Comparison of ENCODE assay signal across 30 cellular contexts in the genomic region with DNA sequence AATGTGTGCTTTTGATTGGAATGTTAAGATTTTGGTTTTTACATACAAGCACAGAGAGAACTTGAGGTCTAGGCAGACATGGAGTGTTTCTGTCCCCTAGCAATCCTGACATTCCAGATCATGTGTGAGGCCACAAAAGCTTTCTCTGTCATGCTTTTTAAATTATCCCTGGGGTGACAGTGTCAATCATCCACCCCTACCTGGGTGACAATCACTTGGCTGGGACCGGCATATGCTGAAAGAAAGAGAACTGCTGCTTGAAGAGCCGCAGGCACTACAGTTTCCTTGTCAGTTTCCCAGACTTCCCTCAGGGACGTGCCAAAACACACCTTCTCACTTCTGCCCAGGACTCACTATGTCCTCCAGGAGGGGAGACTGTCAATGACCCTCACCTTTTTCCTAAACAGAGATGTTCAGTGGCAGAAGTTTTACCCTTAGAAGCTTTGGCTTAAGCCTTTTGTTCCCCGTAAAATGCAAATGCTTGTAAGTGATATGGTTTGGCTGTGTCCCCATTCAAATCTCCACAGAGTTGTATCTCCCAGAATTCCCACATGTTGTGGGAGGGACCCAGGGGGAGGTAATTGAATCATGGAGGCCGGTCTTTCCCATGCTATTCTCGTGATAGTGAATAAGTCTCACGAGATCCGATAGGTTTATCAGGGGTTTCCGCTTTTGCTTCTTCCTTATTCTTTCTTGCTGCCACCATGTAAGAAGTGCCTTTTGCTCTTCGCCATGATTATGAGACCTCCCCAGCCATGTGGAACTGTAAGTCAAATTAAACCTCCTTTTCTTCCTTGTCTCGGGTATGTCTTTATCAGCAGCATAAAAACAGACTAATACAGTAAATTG.
"Had no signal": no experiment of that assay in that cellular context is flagged by ENCODE, and none has a peak within 500 bp of the region (broad histone marks: within the 10 kb centered on the region; RNA-seq: fewer than 3 reads in every experiment).

No MANE protein-coding gene starts in this region.

- H3K4me3 Mint-ChIP-seq: activated CD4-positive, alpha-beta T cell treated with anti-CD3 and anti-CD28 coated beads for 36 hours; activated CD8-positive, alpha-beta memory T cell treated with anti-CD3 and anti-CD28 coated beads, Interleukin-2, amount 10 ng/mL, durations not matched to agents 7 days and 5 days; activated CD8-positive, alpha-beta T cell treated with anti-CD3 and anti-CD28 coated beads, Interleukin-2, amount 10 ng/mL, durations not matched to agents 7 days and 5 days; activated naive CD8-positive, alpha-beta T cell; activated T-cell treated with anti-CD3 and anti-CD28 coated beads, Interleukin-2, amount 50 U/mL, for 72 hours; dendritic cell treated with granulocyte-macrophage colony-stimulating factor and Interleukin-4, amounts not matched to agents 40 ng/mL and 50 ng/mL, for 4 days; endodermal cell; naive thymus-derived CD4-positive, alpha-beta T cell; neural progenitor cell; type B pancreatic cell had no signal

- DNase-seq: activated CD4-positive, alpha-beta T cell treated with anti-CD3 and anti-CD28 coated beads for 36 hours; activated CD4-positive, CD25-positive, alpha-beta regulatory T cell; activated CD8-positive, alpha-beta memory T cell treated with anti-CD3 and anti-CD28 coated beads, Interleukin-2, amount 10 ng/mL, durations not matched to agents 7 days and 5 days; activated CD8-positive, alpha-beta T cell treated with anti-CD3 and anti-CD28 coated beads, Interleukin-2, amount 10 ng/mL, durations not matched to agents 7 days and 5 days; activated naive CD4-positive, alpha-beta T cell; activated T-cell treated with anti-CD3 and anti-CD28 coated beads for 4 hours; activated T-cell treated with anti-CD3 and anti-CD28 coated beads, Interleukin-2, amount 50 U/mL, for 72 hours; adrenal gland; brain microvascular endothelial cell; caudate nucleus; endodermal cell; foreskin fibroblast; left cardiac atrium; left ventricle myocardium superior; midbrain; naive thymus-derived CD4-positive, alpha-beta T cell; occipital lobe; stimulated activated CD4-positive, alpha-beta T cell treated with anti-CD3 and anti-CD28 coated beads, Interleukin-2, amount 100 ng/mL, for 48 hours; stimulated activated naive CD8-positive, alpha-beta T cell treated with anti-CD3 and anti-CD28 coated beads, Interleukin-15, Interleukin-2, amounts not matched to agents 100 U/mL and 50 U/mL, for 24 hours; testis had no signal

- H3K79me2 ChIP-seq: parathyroid adenoma had no signal

- H3K4me1 ChIP-seq: ascending aorta, neural progenitor cell, parathyroid adenoma, right atrium auricular region had no signal

- H3K4me2 ChIP-seq: neural progenitor cell had no signal

- H3K27ac Mint-ChIP-seq: activated CD4-positive, alpha-beta T cell treated with anti-CD3 and anti-CD28 coated beads for 36 hours; activated CD8-positive, alpha-beta memory T cell treated with anti-CD3 and anti-CD28 coated beads, Interleukin-2, amount 10 ng/mL, durations not matched to agents 7 days and 5 days; activated CD8-positive, alpha-beta T cell treated with anti-CD3 and anti-CD28 coated beads, Interleukin-2, amount 10 ng/mL, durations not matched to agents 7 days and 5 days; activated naive CD8-positive, alpha-beta T cell; activated T-cell treated with anti-CD3 and anti-CD28 coated beads, Interleukin-2, amount 50 U/mL, for 72 hours; dendritic cell treated with granulocyte-macrophage colony-stimulating factor and Interleukin-4, amounts not matched to agents 40 ng/mL and 50 ng/mL, for 4 days; endodermal cell; naive thymus-derived CD4-positive, alpha-beta T cell; neural progenitor cell; type B pancreatic cell had no signal

- H3K36me3 ChIP-seq: adrenal gland, ascending aorta, brain microvascular endothelial cell, neural progenitor cell, right atrium auricular region, vagina had no signal

- H3K4me3 ChIP-seq: adrenal gland, ascending aorta, neural progenitor cell, right atrium auricular region, testis, vagina had no signal

- ATAC-seq: activated CD4-positive, alpha-beta T cell treated with anti-CD3 and anti-CD28 coated beads for 36 hours; activated CD8-positive, alpha-beta memory T cell treated with anti-CD3 and anti-CD28 coated beads, Interleukin-2, amount 10 ng/mL, durations not matched to agents 7 days and 5 days; activated CD8-positive, alpha-beta T cell treated with anti-CD3 and anti-CD28 coated beads, Interleukin-2, amount 10 ng/mL, durations not matched to agents 7 days and 5 days; activated T-cell treated with anti-CD3 and anti-CD28 coated beads, Interleukin-2, amount 50 U/mL, for 72 hours; esophagus mucosa; left cardiac atrium; left ventricle myocardium superior; naive thymus-derived CD4-positive, alpha-beta T cell; stimulated activated naive CD8-positive, alpha-beta T cell treated with anti-CD3 and anti-CD28 coated beads, Interleukin-15, Interleukin-2, amounts not matched to agents 100 U/mL and 50 U/mL, for 24 hours had no signal

- H3K9me3 ChIP-seq: adrenal gland, ascending aorta, right atrium auricular region, testis, vagina had no signal

- H3K27me3 ChIP-seq: adrenal gland, ascending aorta, brain microvascular endothelial cell, neural progenitor cell, right atrium auricular region, testis, vagina had no signal

- H3K27ac ChIP-seq: adrenal gland, brain microvascular endothelial cell, neural progenitor cell, parathyroid adenoma, right atrium auricular region, vagina had no signal

- H3K4me1 Mint-ChIP-seq: activated CD4-positive, alpha-beta T cell treated with anti-CD3 and anti-CD28 coated beads for 36 hours; activated CD8-positive, alpha-beta memory T cell treated with anti-CD3 and anti-CD28 coated beads, Interleukin-2, amount 10 ng/mL, durations not matched to agents 7 days and 5 days; naive thymus-derived CD4-positive, alpha-beta T cell had no signal

- FAIRE-seq: keratinocyte had no signal

- H2AFZ ChIP-seq: neural progenitor cell, parathyroid adenoma had no signal

- H3K27me3 Mint-ChIP-seq: activated CD4-positive, alpha-beta T cell treated with anti-CD3 and anti-CD28 coated beads for 36 hours; activated CD8-positive, alpha-beta memory T cell treated with anti-CD3 and anti-CD28 coated beads, Interleukin-2, amount 10 ng/mL, durations not matched to agents 7 days and 5 days; activated naive CD8-positive, alpha-beta T cell; dendritic cell treated with granulocyte-macrophage colony-stimulating factor and Interleukin-4, amounts not matched to agents 40 ng/mL and 50 ng/mL, for 4 days; naive thymus-derived CD4-positive, alpha-beta T cell had no signal

- H3K9ac ChIP-seq: neural progenitor cell, parathyroid adenoma had no signal

- H3K9me3 Mint-ChIP-seq: activated T-cell treated with anti-CD3 and anti-CD28 coated beads, Interleukin-2, amount 50 U/mL, for 72 hours; dendritic cell treated with granulocyte-macrophage colony-stimulating factor and Interleukin-4, amounts not matched to agents 40 ng/mL and 50 ng/mL, for 4 days; endodermal cell; naive thymus-derived CD4-positive, alpha-beta T cell; neural progenitor cell had no signal
